ENCODE assay signal across 2 cellular contexts in the genomic region with DNA sequence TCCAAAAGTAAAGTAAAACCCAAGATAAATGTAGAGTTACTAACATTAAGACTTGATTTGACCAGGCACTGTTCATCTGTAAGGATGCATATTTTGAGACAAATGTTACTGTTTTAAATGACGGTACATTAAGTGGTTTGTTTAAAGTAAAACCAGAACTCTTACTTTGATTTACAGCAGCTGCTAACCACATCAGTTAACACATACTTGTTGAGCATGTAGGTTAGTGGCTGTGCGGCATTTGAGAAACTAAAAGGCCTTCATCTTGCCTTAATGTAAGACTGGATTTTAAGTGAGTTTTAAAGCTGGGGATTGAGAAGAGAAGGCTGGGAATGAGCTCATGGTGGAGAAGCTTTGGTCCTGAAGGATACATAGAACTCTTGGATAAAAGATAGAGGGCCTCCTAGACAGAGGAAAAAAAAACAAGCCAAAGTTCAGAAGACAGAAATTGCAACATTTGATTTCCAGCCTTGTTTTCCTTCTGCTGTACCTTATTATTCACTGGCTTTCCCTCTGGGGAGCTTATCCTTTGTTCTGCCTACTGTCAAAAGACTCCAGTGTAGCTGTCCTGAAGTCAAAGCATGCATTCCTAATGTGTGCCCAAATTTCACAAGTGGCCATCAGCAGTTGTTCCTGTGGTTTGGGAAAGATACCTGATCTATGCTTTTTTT.
TF ChIP-seq lines count a peak whose summit lies in the region.

No MANE protein-coding gene starts in this region.

TF ChIP-seq in HepG2, 621 proteins besides CTCF, POLR2A, EP300 and RAD21 (continues in another document):
- TF ChIP-seq KMT2A (CRISPR knock-in tag; IDR thresholded peaks at IDR 0.05) = no peak; the same call in 1 of the 2 replicates
- 0 out of 2 replicates have a peak, but pooled peaks have one; percentile 21 for TF ChIP-seq HMG20B (CRISPR knock-in tag; conservative IDR thresholded peaks at IDR 0.05)
- no peak for TF ChIP-seq ZSCAN20 (CRISPR knock-in tag; IDR thresholded peaks at IDR 0.05; ENCODE audit: borderline replicate concordance)
- TF ChIP-seq RBAK (CRISPR knock-in tag; IDR thresholded peaks at IDR 0.05) = no peak
- no peak for TF ChIP-seq SAFB2 (CRISPR knock-in tag; IDR thresholded peaks at IDR 0.05; ENCODE audit: borderline replicate concordance, low read depth)
- no peak for TF ChIP-seq ZNF431 (CRISPR knock-in tag; IDR thresholded peaks at IDR 0.05; ENCODE audit: borderline replicate concordance, low read depth)
- TF ChIP-seq ZNF607 (CRISPR knock-in tag; IDR thresholded peaks at IDR 0.05; ENCODE audit: borderline replicate concordance) = no peak
- TF ChIP-seq GABPB1 (CRISPR knock-in tag; IDR thresholded peaks at IDR 0.05) = no peak
- TF ChIP-seq, protein P1, sequence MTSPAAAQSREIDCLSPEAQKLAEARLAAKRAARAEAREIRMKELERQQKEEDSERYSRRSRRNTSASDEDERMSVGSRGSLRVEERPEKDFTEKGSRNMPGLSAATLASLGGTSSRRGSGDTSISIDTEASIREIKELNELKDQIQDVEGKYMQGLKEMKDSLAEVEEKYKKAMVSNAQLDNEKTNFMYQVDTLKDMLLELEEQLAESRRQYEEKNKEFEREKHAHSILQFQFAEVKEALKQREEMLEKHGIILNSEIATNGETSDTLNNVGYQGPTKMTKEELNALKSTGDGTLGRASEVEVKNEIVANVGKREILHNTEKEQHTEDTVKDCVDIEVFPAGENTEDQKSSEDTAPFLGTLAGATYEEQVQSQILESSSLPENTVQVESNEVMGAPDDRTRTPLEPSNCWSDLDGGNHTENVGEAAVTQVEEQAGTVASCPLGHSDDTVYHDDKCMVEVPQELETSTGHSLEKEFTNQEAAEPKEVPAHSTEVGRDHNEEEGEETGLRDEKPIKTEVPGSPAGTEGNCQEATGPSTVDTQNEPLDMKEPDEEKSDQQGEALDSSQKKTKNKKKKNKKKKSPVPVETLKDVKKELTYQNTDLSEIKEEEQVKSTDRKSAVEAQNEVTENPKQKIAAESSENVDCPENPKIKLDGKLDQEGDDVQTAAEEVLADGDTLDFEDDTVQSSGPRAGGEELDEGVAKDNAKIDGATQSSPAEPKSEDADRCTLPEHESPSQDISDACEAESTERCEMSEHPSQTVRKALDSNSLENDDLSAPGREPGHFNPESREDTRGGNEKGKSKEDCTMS (CRISPR knock-in tag; conservative IDR thresholded peaks at IDR 0.05) = no peak
- TF ChIP-seq ARNT2 (CRISPR knock-in tag; IDR thresholded peaks at IDR 0.05; ENCODE audit: low read depth) = no peak
- TF ChIP-seq ZNF605 (CRISPR knock-in tag; IDR thresholded peaks at IDR 0.05) = no peak
- peak; percentile 84 for TF ChIP-seq PPARG (CRISPR knock-in tag; conservative IDR thresholded peaks at IDR 0.05)
- TF ChIP-seq MLLT10 (CRISPR knock-in tag; IDR thresholded peaks at IDR 0.05) = no peak
- TF ChIP-seq TARDBP (CRISPR knock-in tag; IDR thresholded peaks at IDR 0.05) = peak; percentile 50
- TF ChIP-seq GATAD1 (CRISPR knock-in tag; IDR thresholded peaks at IDR 0.05) = no peak
- no peak for TF ChIP-seq ZNF317 (CRISPR knock-in tag; IDR thresholded peaks at IDR 0.05)
- TF ChIP-seq ZNF263 (CRISPR knock-in tag; IDR thresholded peaks at IDR 0.05) = no peak
- TF ChIP-seq FOXA1 (IDR thresholded peaks at IDR 0.05) = no peak
- TF ChIP-seq FOXA1 (CRISPR knock-in tag; IDR thresholded peaks at IDR 0.05) = 0 out of 2 replicates have a peak, but pooled peaks have one; percentile 29
- no peak for TF ChIP-seq HDAC1 (CRISPR knock-in tag; IDR thresholded peaks at IDR 0.05)
- no peak for TF ChIP-seq TEAD2 (CRISPR knock-in tag; IDR thresholded peaks at IDR 0.05)
- TF ChIP-seq FOXP1 (IDR thresholded peaks at IDR 0.05) = no peak
- TF ChIP-seq FOXP1 (CRISPR knock-in tag; IDR thresholded peaks at IDR 0.05) = peak; percentile 60; the same call in 1 of the 2 replicates
- TF ChIP-seq GATAD2A (CRISPR knock-in tag; IDR thresholded peaks at IDR 0.05) = peak; percentile 79
- TF ChIP-seq CBX2 (IDR thresholded peaks at IDR 0.05; ENCODE audit: low read depth, low read length) = no peak
- TF ChIP-seq CBX2 (CRISPR knock-in tag; IDR thresholded peaks at IDR 0.05; ENCODE audit: low read depth) = no peak
- TF ChIP-seq SP1 (IDR thresholded peaks at IDR 0.05) = no peak
- no peak for TF ChIP-seq SP1 (CRISPR knock-in tag; IDR thresholded peaks at IDR 0.05)
- TF ChIP-seq HMG20A (CRISPR knock-in tag; IDR thresholded peaks at IDR 0.05; ENCODE audit: borderline replicate concordance) = peak; percentile 76
- TF ChIP-seq, protein P2, sequence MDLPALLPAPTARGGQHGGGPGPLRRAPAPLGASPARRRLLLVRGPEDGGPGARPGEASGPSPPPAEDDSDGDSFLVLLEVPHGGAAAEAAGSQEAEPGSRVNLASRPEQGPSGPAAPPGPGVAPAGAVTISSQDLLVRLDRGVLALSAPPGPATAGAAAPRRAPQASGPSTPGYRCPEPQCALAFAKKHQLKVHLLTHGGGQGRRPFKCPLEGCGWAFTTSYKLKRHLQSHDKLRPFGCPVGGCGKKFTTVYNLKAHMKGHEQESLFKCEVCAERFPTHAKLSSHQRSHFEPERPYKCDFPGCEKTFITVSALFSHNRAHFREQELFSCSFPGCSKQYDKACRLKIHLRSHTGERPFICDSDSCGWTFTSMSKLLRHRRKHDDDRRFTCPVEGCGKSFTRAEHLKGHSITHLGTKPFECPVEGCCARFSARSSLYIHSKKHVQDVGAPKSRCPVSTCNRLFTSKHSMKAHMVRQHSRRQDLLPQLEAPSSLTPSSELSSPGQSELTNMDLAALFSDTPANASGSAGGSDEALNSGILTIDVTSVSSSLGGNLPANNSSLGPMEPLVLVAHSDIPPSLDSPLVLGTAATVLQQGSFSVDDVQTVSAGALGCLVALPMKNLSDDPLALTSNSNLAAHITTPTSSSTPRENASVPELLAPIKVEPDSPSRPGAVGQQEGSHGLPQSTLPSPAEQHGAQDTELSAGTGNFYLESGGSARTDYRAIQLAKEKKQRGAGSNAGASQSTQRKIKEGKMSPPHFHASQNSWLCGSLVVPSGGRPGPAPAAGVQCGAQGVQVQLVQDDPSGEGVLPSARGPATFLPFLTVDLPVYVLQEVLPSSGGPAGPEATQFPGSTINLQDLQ (CRISPR knock-in tag; IDR thresholded peaks at IDR 0.05) = no peak
- no peak for TF ChIP-seq HNRNPK (IDR thresholded peaks at IDR 0.05; ENCODE audit: low read depth, low read length, poor library complexity, severe bottlenecking)
- TF ChIP-seq ZNF430 (CRISPR knock-in tag; IDR thresholded peaks at IDR 0.05) = no peak
- no peak for TF ChIP-seq MED13 (CRISPR knock-in tag; IDR thresholded peaks at IDR 0.05)
- peak; percentile 46; the same call in 1 of the 2 replicates for TF ChIP-seq NR2F6 (IDR thresholded peaks at IDR 0.05)
- TF ChIP-seq NR2F6 (CRISPR knock-in tag; IDR thresholded peaks at IDR 0.05) = no peak; the same call in 1 of the 2 replicates
- TF ChIP-seq SMARCC2 (IDR thresholded peaks at IDR 0.05) = no peak
- TF ChIP-seq NR2F2 (IDR thresholded peaks at IDR 0.05; ENCODE audit: borderline replicate concordance, low read depth) = peak; percentile 53; the same call in 1 of the 2 replicates
- no peak for TF ChIP-seq FLYWCH1 (CRISPR knock-in tag; IDR thresholded peaks at IDR 0.05)

TF ChIP-seq in SK-N-SH, 30 proteins besides CTCF, POLR2A, EP300 and RAD21:
- TF ChIP-seq MEF2A (IDR thresholded peaks at IDR 0.05; ENCODE audit: borderline replicate concordance, low read depth) (no peak), RFX5 (IDR thresholded peaks at IDR 0.05; ENCODE audit: low read length) (no peak)
